9 cellular contexts compared by ENCODE assay signal in genomic region chr14:103872492-103873113, GRCh38. TPM values are rescaled to one million over a fixed set of nuclear protein-coding genes. Genes with fewer than 3 reads are reported as not detected.
DNase-seq lines count a peak whose midpoint lies in the region; ATAC-seq and TF ChIP-seq lines count a peak whose summit lies in the region.
"Had no signal": no experiment of that assay in that cellular context is flagged by ENCODE, and none has a peak within 500 bp of the region (broad histone marks: within the 10 kb centered on the region; RNA-seq: fewer than 3 reads in every experiment).

No MANE protein-coding gene starts in this region.

- H3F3A ChIP-seq in GM23248 (ENCODE audit: insufficient read depth): no peaks in the 10 kb centered on the region

- peak; percentile 41 for ATAC-seq in activated naive CD8-positive, alpha-beta T cell treated with anti-CD3 and anti-CD28 coated beads, Interleukin-2, amount 10 ng/mL, durations not matched to agents 7 days and 5 days (ENCODE audit: low read depth)
- ATAC-seq in naive B cell (ENCODE audit: low read depth in 2 of 2): peak; percentile 53 to 60
- no peak for ATAC-seq in GM21825 (IDR thresholded peaks at IDR 0.05; ENCODE audit: unreplicated experiment)
- ATAC-seq in HG03469 (IDR thresholded peaks at IDR 0.05; ENCODE audit: unreplicated experiment): no peak

- H3K9me3 Mint-ChIP-seq in CD14-positive monocyte (peaks cover 0 to 3% (median 1%) of the 10 kb centered on the region in 7 donors), naive B cell (peaks cover 0 to 5% (median 0%) of the 10 kb centered on the region in 7 donors)
- H3K9me3 Mint-ChIP-seq in activated naive CD8-positive, alpha-beta T cell treated with anti-CD3 and anti-CD28 coated beads, Interleukin-2, amount 10 ng/mL, durations not matched to agents 7 days and 5 days: peaks cover 3% of the 10 kb centered on the region

- DNase-seq in CD14-positive monocyte (ENCODE audit: low spot score) (no peak), GM23248 (no peak), naive B cell (peak; percentile 19), NCI-H128 (lab: John Stamatoyannopoulos, UW; ENCODE audit: unreplicated experiment) (no peak), cerebellar cortex (ENCODE audit: low spot score) (no peak)
- DNase-seq in activated naive CD8-positive, alpha-beta T cell treated with anti-CD3 and anti-CD28 coated beads, Interleukin-2, amount 10 ng/mL, durations not matched to agents 7 days and 5 days: no peak
- DNase-seq: NCI-H1436 had no signal

- 0 out of 2 replicates have a peak, but pooled peaks cover 4% of the 10 kb centered on the region for H3K4me1 ChIP-seq in GM23248 (ENCODE audit: insufficient read depth)

- H3K36me3 ChIP-seq in GM23248 (ENCODE audit: low read depth): no peaks in the 10 kb centered on the region

- H3K36me3 Mint-ChIP-seq in CD14-positive monocyte (no peaks in the 10 kb centered on the region), naive B cell (no peaks in the 10 kb centered on the region)
- no peaks in the 10 kb centered on the region for H3K36me3 Mint-ChIP-seq in activated naive CD8-positive, alpha-beta T cell treated with anti-CD3 and anti-CD28 coated beads, Interleukin-2, amount 10 ng/mL, durations not matched to agents 7 days and 5 days

- in situ Hi-C loops in GM23248 (cut with MboI): no loop called here

- H3K4me1 Mint-ChIP-seq in CD14-positive monocyte (peaks cover 9% of the 10 kb centered on the region), naive B cell (peaks cover 6 to 28% (median 12%) of the 10 kb centered on the region in 3 donors)
- peaks cover 14% of the 10 kb centered on the region for H3K4me1 Mint-ChIP-seq in activated naive CD8-positive, alpha-beta T cell treated with anti-CD3 and anti-CD28 coated beads, Interleukin-2, amount 10 ng/mL, durations not matched to agents 7 days and 5 days

- no peak overlapping the region for H3K27ac ChIP-seq in GM23248

- H3K4me3 Mint-ChIP-seq in CD14-positive monocyte: peak overlapping the region; percentile 79 to 88
- H3K4me3 Mint-ChIP-seq in activated naive CD8-positive, alpha-beta T cell treated with anti-CD3 and anti-CD28 coated beads, Interleukin-2, amount 10 ng/mL, durations not matched to agents 7 days and 5 days: peak overlapping the region; percentile 89
- peak overlapping the region; percentile 83 to 94 (median 86) for H3K4me3 Mint-ChIP-seq in naive B cell

- TF ChIP-seq CTCF in CD14-positive monocyte (IDR thresholded peaks at IDR 0.05): no peak

- H3K4me3 ChIP-seq in GM23248: peak overlapping the region; percentile 57

- WGBS in GM23248 (ENCODE audit: low coverage in 1 of 2, low lambda C conversion rate in 2 of 2, missing lambda C conversion rate in 2 of 2), 2 experiments: 84 to 85% methylated on average over 10 to 12 of the region's 12 CpGs

- H3K27me3 Mint-ChIP-seq in CD14-positive monocyte (ENCODE audit: low read depth in 3 of 3) (peaks cover 14 to 32% (median 19%) of the 10 kb centered on the region in 3 donors), naive B cell (peaks cover 0 to 13% (median 7%) of the 10 kb centered on the region in 3 donors)
- no peaks in the 10 kb centered on the region for H3K27me3 Mint-ChIP-seq in activated naive CD8-positive, alpha-beta T cell treated with anti-CD3 and anti-CD28 coated beads, Interleukin-2, amount 10 ng/mL, durations not matched to agents 7 days and 5 days

- H3K9me2 ChIP-seq in GM23248 (ENCODE audit: insufficient read depth): no peaks in the 10 kb centered on the region

- H3K9me3 ChIP-seq in GM23248 (ENCODE audit: low read depth): no peaks in the 10 kb centered on the region

- peak overlapping the region; percentile 72 for H3K9ac ChIP-seq in GM23248

- H3K4me2 ChIP-seq in GM23248 (ENCODE audit: unreplicated experiment): peak overlapping the region; percentile 44

- H3K27ac Mint-ChIP-seq in CD14-positive monocyte (peak overlapping the region in 1 of 7 donors; percentile 61), naive B cell (peak overlapping the region; percentile 39 to 80 (median 63))
- peak overlapping the region; percentile 88 for H3K27ac Mint-ChIP-seq in activated naive CD8-positive, alpha-beta T cell treated with anti-CD3 and anti-CD28 coated beads, Interleukin-2, amount 10 ng/mL, durations not matched to agents 7 days and 5 days

- H3K79me2 ChIP-seq in GM23248 (ENCODE audit: insufficient read depth): no peaks in the 10 kb centered on the region

- intact Hi-C loops in CD14-positive monocyte (cut with micrococcal nuclease): no loop called here

- H2AFZ ChIP-seq in GM23248: peak overlapping the region; percentile 78

- H4K20me1 ChIP-seq in GM23248 (ENCODE audit: insufficient read depth): no peaks in the 10 kb centered on the region

- POLR2A ChIA-PET in activated naive CD8-positive, alpha-beta T cell treated with anti-CD3 and anti-CD28 coated beads, Interleukin-2, amount 10 ng/mL, durations not matched to agents 7 days and 5 days (lab: Charles Lee): interaction anchor here (1.2 kb wide), 1 partner anchor 10 kb away, joined by 3 read pairs; no protein-coding TSS in a partner anchor

- H3K27me3 ChIP-seq in GM23248 (replicated peaks; ENCODE audit: insufficient read depth): no peaks in the 10 kb centered on the region

RNA-seq across cellular contexts. Expression of gene PPP1R13B, which starts 25.2 kb away (rescaled TPM):
- polyA plus RNA-seq in CD14-positive monocyte (under 1 TPM; 0.48 to 0.99 TPM), GM23248 (2016; fragmentation: Nextera tagmentation; extraction: Ambion mirVana) (2.0 and 2.4 TPM in 2 replicates), naive B cell (ENCODE audit: low read depth in 6 of 6) (1 to 10 TPM in 4 of 6 donors, under 1 TPM in 1, not detected in 1; 0.65 to 4.6 (median 1.8) TPM)
- 4.6 and 10.6 TPM in 2 replicates for total RNA-seq in GM23248 (2014; rRNA removed; shearing (Covaris generic))
- total RNA-seq in activated naive CD8-positive, alpha-beta T cell treated with anti-CD3 and anti-CD28 coated beads, Interleukin-2, amount 10 ng/mL, durations not matched to agents 7 days and 5 days: 10 to 100 TPM; 17.0 to 17.7 TPM

RNA-seq across cellular contexts. Expression of gene TDRD9, which starts 55.7 kb away (rescaled TPM):
- polyA plus RNA-seq in CD14-positive monocyte (10 to 100 TPM in 1 of 2 donors, 1 to 10 TPM in 1; 7.6 to 11.8 TPM), GM23248 (2016; fragmentation: Nextera tagmentation; extraction: Ambion mirVana) (not detected in 2 replicates), naive B cell (ENCODE audit: low read depth in 6 of 6) (1 to 10 TPM in 1 of 6 donors, under 1 TPM in 3, not detected in 2; 0.37 to 3.8 (median 0.85) TPM)
- total RNA-seq in GM23248 (2014; rRNA removed; shearing (Covaris generic)): not detected in 2 replicates
- total RNA-seq in activated naive CD8-positive, alpha-beta T cell treated with anti-CD3 and anti-CD28 coated beads, Interleukin-2, amount 10 ng/mL, durations not matched to agents 7 days and 5 days: under 1 TPM; 0.33 to 0.62 TPM

Comparison
In these comparisons a context has a peak if more than half of its experiments do, and no peak if none do; other contexts are left out.
1. ATAC-seq: peak in activated naive CD8-positive, alpha-beta T cell treated with anti-CD3 and anti-CD28 coated beads, Interleukin-2, amount 10 ng/mL, durations not matched to agents 7 days and 5 days (single experiment) and naive B cell (2 of 2); none in GM21825 (single experiment) and HG03469 (single experiment).
2. Peak in every context shown above with its lines, with median percentiles within 50 percentile points of each other: H3K4me3 Mint-ChIP-seq.